2 cellular contexts compared by ENCODE assay signal in genomic region chr21:33033094-33033951, GRCh38.
TF ChIP-seq lines count a peak whose summit lies in the region.

No MANE protein-coding gene starts in this region.

TF ChIP-seq in GM23338, 12 proteins besides CTCF, POLR2A, EP300 and RAD21:
- TF ChIP-seq JUNB (IDR thresholded peaks at IDR 0.05; ENCODE audit: unreplicated experiment) (no peak), EZH2phosphoT487 (IDR thresholded peaks at IDR 0.05; ENCODE audit: unreplicated experiment) (peak; percentile 81), ZNF462 (CRISPR knock-in tag; IDR thresholded peaks at IDR 0.05) (no peak), EZH2 (IDR thresholded peaks at IDR 0.05; ENCODE audit: low read depth, unreplicated experiment) (peak; percentile 74), POLR2AphosphoS5 (IDR thresholded peaks at IDR 0.05; ENCODE audit: low read depth) (no peak)
TF ChIP-seq in GM23338: peak in this region for 2.

TF ChIP-seq in K562, 482 proteins besides CTCF, POLR2A, EP300 and RAD21:
- peak; percentile 39 for TF ChIP-seq FIP1L1 (IDR thresholded peaks at IDR 0.05; ENCODE audit: low read depth, low read length, poor library complexity, severe bottlenecking)
- TF ChIP-seq ZSCAN29 (IDR thresholded peaks at IDR 0.05) = no peak
